In genomic region chr2:28617502-28618184, GRCh38 we compare ENCODE assay signal across 1 cellular context.
TF ChIP-seq lines count a peak whose summit lies in the region.

No MANE protein-coding gene starts in this region.

TF ChIP-seq in IMR-90, 13 proteins besides CTCF, POLR2A, EP300 and RAD21:
- TF ChIP-seq USF2 (IDR thresholded peaks at IDR 0.05; ENCODE audit: low read depth, low read length) (no peak), MAFK (IDR thresholded peaks at IDR 0.05; ENCODE audit: low read depth, low read length) (peak; percentile 7; the same call in 1 of the 2 replicates), MXI1 (IDR thresholded peaks at IDR 0.05; ENCODE audit: borderline replicate concordance, low read depth, low read length) (no peak), RCOR1 (IDR thresholded peaks at IDR 0.05; ENCODE audit: insufficient replicate concordance, low read length) (no peak), MAZ (IDR thresholded peaks at IDR 0.05; ENCODE audit: borderline replicate concordance, low read depth, low read length) (no peak)
